In genomic region chr3:187015903-187016638, GRCh38 we compare ENCODE assay signal across 9 cellular contexts.
A peak's percentile ranks its signal among the peaks of the same experiment; 100 is the strongest.
DNase-seq lines count a peak whose midpoint lies in the region; ATAC-seq lines count a peak whose summit lies in the region.
"Had no signal": no experiment of that assay in that cellular context is flagged by ENCODE, and none has a peak within 500 bp of the region (broad histone marks: within the 10 kb centered on the region; RNA-seq: fewer than 3 reads in every experiment).

No MANE protein-coding gene starts in this region.

- in situ Hi-C loops in HAP-1 (cut with MboI; ENCODE audit: low sequenced_read_pairs), result no loop called here

- peak; percentile 48 for ATAC-seq in GM19328 (IDR thresholded peaks at IDR 0.05; ENCODE audit: unreplicated experiment)
- ATAC-seq in HG03103 (IDR thresholded peaks at IDR 0.05; ENCODE audit: low read depth, unreplicated experiment), result peak; percentile 46
- ATAC-seq: Panc1 had no signal

- H3K4me1 ChIP-seq in CD8-positive, alpha-beta memory T cell (ENCODE audit: insufficient read depth, low read length), result peaks cover 60% of the 10 kb centered on the region
- H3K4me1 ChIP-seq in HAP-1, result no peaks in the 10 kb centered on the region

- peak overlapping the region in 5 of 7 donors; percentile 10 to 64 (median 18) for H3K4me3 Mint-ChIP-seq in CD8-positive, alpha-beta memory T cell

- H3K27me3 Mint-ChIP-seq in CD8-positive, alpha-beta memory T cell, result no peaks in the 10 kb centered on the region

- no peaks in the 10 kb centered on the region for H3K36me3 ChIP-seq in CD8-positive, alpha-beta memory T cell (ENCODE audit: insufficient read depth, low read length)
- peaks cover 10% of the 10 kb centered on the region for H3K36me3 ChIP-seq in HAP-1 (replicated peaks)

- no peaks in the 10 kb centered on the region for H3K27me3 ChIP-seq in CD8-positive, alpha-beta memory T cell (ENCODE audit: insufficient read depth, low read length, poor library complexity, severe bottlenecking)
- no peaks in the 10 kb centered on the region for H3K27me3 ChIP-seq in HAP-1 (ENCODE audit: low read depth)

- CTCF ChIA-PET in CD8-positive, alpha-beta memory T cell (lab: Charles Lee), result interaction anchor here (1.2 kb wide), 1 partner anchor 10 kb away, joined by 3 read pairs; no protein-coding TSS in a partner anchor

- peak in 1 of 5 donors; percentile 51 for DNase-seq in CD8-positive, alpha-beta memory T cell
- peak; percentile 52 for DNase-seq in activated gamma-delta T cell treated with Interleukin-2 at 50 U/mL for 16 hours
- DNase-seq in Kasumi-1 (lab: John Stamatoyannopoulos, UW), result no peak
- no peak for DNase-seq in AML-193 (lab: John Stamatoyannopoulos, UW)
- DNase-seq in EL, result no peak
- DNase-seq in HAP-1 (ENCODE audit: low spot score in 2 of 2), result no peak

- H3K27ac Mint-ChIP-seq in CD8-positive, alpha-beta memory T cell, result peak overlapping the region; percentile 66 to 94 (median 85)

- H3K36me3 Mint-ChIP-seq in CD8-positive, alpha-beta memory T cell, result peaks cover 6 to 73% (median 7%) of the 10 kb centered on the region in 3 donors

- POLR2A ChIA-PET in CD8-positive, alpha-beta memory T cell (lab: Charles Lee), result interaction anchor here (0.7 kb wide), 1 partner anchor 11 kb away, joined by 3 read pairs; no protein-coding TSS in a partner anchor

- no peak overlapping the region for H3K27ac ChIP-seq in CD8-positive, alpha-beta memory T cell (ENCODE audit: low read depth, low read length)

- H3K9me3 Mint-ChIP-seq in CD8-positive, alpha-beta memory T cell, result no peaks in the 10 kb centered on the region

- no peaks in the 10 kb centered on the region for H3K9me3 ChIP-seq in CD8-positive, alpha-beta memory T cell (ENCODE audit: low read length)
- no peaks in the 10 kb centered on the region for H3K9me3 ChIP-seq in HAP-1

- H3K4me1 Mint-ChIP-seq in CD8-positive, alpha-beta memory T cell, result peaks cover 69 to 92% (median 91%) of the 10 kb centered on the region in 3 donors

- no peak overlapping the region for H3K4me3 ChIP-seq in CD8-positive, alpha-beta memory T cell (ENCODE audit: low read length)
- no peak overlapping the region for H3K4me3 ChIP-seq in HAP-1
